ENCODE assay signal across 23 cellular contexts in genomic region chr16:82404586-82405315, GRCh38.
DNase-seq lines count a peak whose midpoint lies in the region; ATAC-seq, FAIRE-seq and TF ChIP-seq lines count a peak whose summit lies in the region.
"Had no signal": no experiment of that assay in that cellular context is flagged by ENCODE, and none has a peak within 500 bp of the region (broad histone marks: within the 10 kb centered on the region; RNA-seq: fewer than 3 reads in every experiment).

No MANE protein-coding gene starts in this region.

- no peak for TF ChIP-seq CTCF in HepG2 (CRISPR knock-in tag; IDR thresholded peaks at IDR 0.05)
- no peak for TF ChIP-seq CTCF in right lobe of liver (IDR thresholded peaks at IDR 0.05)
- no peak for TF ChIP-seq CTCF in lung (IDR thresholded peaks at IDR 0.05; ENCODE audit: control extremely low read depth, extremely low read depth)

- H3K27ac Mint-ChIP-seq in central memory CD8-positive, alpha-beta T cell (ENCODE audit: low read depth), result peak overlapping the region; percentile 16
- H3K27ac Mint-ChIP-seq: B cell; CD4-positive, CD25-positive, alpha-beta regulatory T cell; CD8-positive, alpha-beta T cell had no signal

- peaks cover 0 to 4% of the 10 kb centered on the region in 2 experiments; a peak in 1 of 5 replicates for H3K27me3 ChIP-seq in HepG2 (ENCODE audit: control insufficient read depth in 1 of 2, insufficient read depth in 2 of 2, low read length in 2 of 2)
- no peaks in the 10 kb centered on the region for H3K27me3 ChIP-seq in right lobe of liver
- no peaks in the 10 kb centered on the region for H3K27me3 ChIP-seq in lung (ENCODE audit: control insufficient read depth, insufficient read depth)
- H3K27me3 ChIP-seq: BLaER1 had no signal

- H2AFZ ChIP-seq in HepG2 (ENCODE audit: low read length), result no peak overlapping the region
- H2AFZ ChIP-seq: GM23248 had no signal

- H3K4me3 Mint-ChIP-seq in central memory CD8-positive, alpha-beta T cell, result peak overlapping the region; percentile 25
- H3K4me3 Mint-ChIP-seq: B cell; CD8-positive, alpha-beta T cell had no signal

- H3K9ac ChIP-seq in HepG2 (ENCODE audit: insufficient read depth, low read depth, low read length), result no peak overlapping the region
- H3K9ac ChIP-seq: BLaER1, GM23248 had no signal

- H3K9me3 ChIP-seq in HepG2 (ENCODE audit: low read length) (no peaks in the 10 kb centered on the region), right lobe of liver (no peaks in the 10 kb centered on the region), lung (ENCODE audit: control insufficient read depth in 2 of 2, insufficient read depth in 1 of 2, low read length in 1 of 2) (peaks cover 0 to 2% of the 10 kb centered on the region in 2 donors)
- H3K9me3 ChIP-seq: BLaER1, Caco-2 had no signal

- POLR2A ChIA-PET in HepG2 (lab: Yijun Ruan, JAX), result no interaction called here

- H3K4me3 ChIP-seq in HepG2 (replicated peaks in 1 of 3; ENCODE audit: insufficient read depth in 1 of 3, low read depth in 2 of 3, low read length in 3 of 3) (no peak overlapping the region), right lobe of liver (no peak overlapping the region), lung (no peak overlapping the region)
- H3K4me3 ChIP-seq: BLaER1, GM23248 had no signal

- no peak for TF ChIP-seq RAD21 in HepG2 (CRISPR knock-in tag; IDR thresholded peaks at IDR 0.05)

- ATAC-seq in HepG2 (no peak), right lobe of liver (no peak), lung (ENCODE audit: insufficient read depth, low FRiP score) (no peak), HG02840 (IDR thresholded peaks at IDR 0.05; ENCODE audit: low FRiP score, unreplicated experiment) (no peak)
- no peak for ATAC-seq in central memory CD8-positive, alpha-beta T cell (replicated peaks; ENCODE audit: extremely low read depth, poor library complexity, severe bottlenecking)
- ATAC-seq: CD8-positive, alpha-beta T cell had no signal

- H3K36me3 ChIP-seq in HepG2 (replicated peaks in 1 of 2; ENCODE audit: control insufficient read depth in 1 of 2, insufficient read depth in 2 of 2, low read length in 2 of 2), result no peaks in the 10 kb centered on the region
- H3K36me3 ChIP-seq in right lobe of liver, result no peaks in the 10 kb centered on the region
- no peaks in the 10 kb centered on the region for H3K36me3 ChIP-seq in lung (ENCODE audit: control insufficient read depth in 2 of 2, insufficient read depth in 2 of 2, low read length in 2 of 2)
- H3K36me3 ChIP-seq: BLaER1 had no signal

- TF ChIP-seq EP300 in HepG2 (IDR thresholded peaks at IDR 0.05; ENCODE audit: low read depth in 2 of 2, low read length in 2 of 2) (no peak), HepG2 (CRISPR knock-in tag; IDR thresholded peaks at IDR 0.05; ENCODE audit: borderline replicate concordance) (no peak)

- no peaks in the 10 kb centered on the region for H3K79me2 ChIP-seq in HepG2 (ENCODE audit: insufficient read depth, low read length)

- peaks cover 34% of the 10 kb centered on the region for H3K4me1 Mint-ChIP-seq in central memory CD8-positive, alpha-beta T cell
- H3K4me1 Mint-ChIP-seq: B cell; CD4-positive, CD25-positive, alpha-beta regulatory T cell had no signal

- H3K4me2 ChIP-seq in HepG2 (ENCODE audit: low read depth, low read length), result no peak overlapping the region
- H3K4me2 ChIP-seq: BLaER1 had no signal

- DNase-seq in HepG2 (ENCODE audit: low spot score) (no peak), right lobe of liver (no peak), lung (ENCODE audit: low spot score) (peak; percentile 3), NCI-H2227 (lab: John Stamatoyannopoulos, UW; ENCODE audit: unreplicated experiment) (no peak)
- DNase-seq in central memory CD8-positive, alpha-beta T cell (ENCODE audit: low spot score in 2 of 2), result no peak
- DNase-seq: Caco-2; CD4-positive, CD25-positive, alpha-beta regulatory T cell; CD8-positive, alpha-beta T cell; DMS153; DND-41; GM23248; H7; HCEC 1CT had no signal

- no peaks in the 10 kb centered on the region for H3K9me3 Mint-ChIP-seq in central memory CD8-positive, alpha-beta T cell
- H3K9me3 Mint-ChIP-seq: CD8-positive, alpha-beta T cell had no signal

- 2% methylated on average over 3 of the region's 3 CpGs for WGBS in HepG2 (ENCODE audit: low lambda C conversion rate)
- WGBS in right lobe of liver (ENCODE audit: insufficient coverage, low coverage, low lambda C conversion rate, missing lambda C conversion rate), result 55% methylated on average over 3 of the region's 3 CpGs
- 84 to 85% methylated on average over 3 of the region's 3 CpGs for WGBS in lung, 2 donors

- CTCF ChIA-PET in HepG2 (lab: Yijun Ruan, JAX; ENCODE audit: low intra/inter-chr PET ratio, low total read pairs), result no interaction called here

- peaks cover 17% of the 10 kb centered on the region for H3K27me3 Mint-ChIP-seq in central memory CD8-positive, alpha-beta T cell
- H3K27me3 Mint-ChIP-seq: CD4-positive, CD25-positive, alpha-beta regulatory T cell had no signal

- FAIRE-seq in HepG2 (lab: Jason Lieb, UNC), result no peak
- FAIRE-seq: A204.1, G401.6, GM12892, GM19239, H1 had no signal

- H3K27ac ChIP-seq in HepG2 (ENCODE audit: extremely low read length, insufficient read depth, low read length) (no peak overlapping the region), right lobe of liver (no peak overlapping the region), lung (ENCODE audit: low read depth in 1 of 2, low read length in 1 of 2) (no peak overlapping the region)
- H3K27ac ChIP-seq: 22Rv1, BLaER1, C4-2B, GM23248 had no signal

- in situ Hi-C loops in HepG2 (cut with HindIII; ENCODE audit: extremely low pct_ligation_motif_present, low pct_unique_long_range_greater_than_20kb), result no loop called here

- peaks cover 2% of the 10 kb centered on the region for H3K36me3 Mint-ChIP-seq in central memory CD8-positive, alpha-beta T cell (ENCODE audit: insufficient read depth)
- H3K36me3 Mint-ChIP-seq: CD4-positive, CD25-positive, alpha-beta regulatory T cell; CD8-positive, alpha-beta T cell had no signal

- TF ChIP-seq POLR2A in HepG2 (IDR thresholded peaks at IDR 0.05; ENCODE audit: insufficient read depth in 1 of 2, low read depth in 2 of 2, low read length in 2 of 2), result no peak
- TF ChIP-seq POLR2A in right lobe of liver (IDR thresholded peaks at IDR 0.05), result no peak

- intact Hi-C loops in HepG2 (cut with micrococcal nuclease; ENCODE audit: unreplicated experiment) (no loop called here), right lobe of liver (cut with DNase I) (no loop called here)

- no peaks in the 10 kb centered on the region for H4K20me1 ChIP-seq in HepG2 (ENCODE audit: insufficient read depth, low read length)
- H4K20me1 ChIP-seq: BLaER1 had no signal

- no peaks in the 10 kb centered on the region for H3K4me1 ChIP-seq in HepG2 (ENCODE audit: insufficient read depth, low read length)
- no peaks in the 10 kb centered on the region for H3K4me1 ChIP-seq in right lobe of liver
- no peaks in the 10 kb centered on the region for H3K4me1 ChIP-seq in lung (ENCODE audit: control insufficient read depth in 2 of 2, insufficient read depth in 2 of 2, low read length in 2 of 2)
- H3K4me1 ChIP-seq: BLaER1, Caco-2 had no signal

- no TSS peak for BruUV-seq in HepG2 (replicated peaks; lab: Mats Ljungman, UMichigan)

TF ChIP-seq in HepG2, 621 proteins besides CTCF, POLR2A, EP300 and RAD21:
- TF ChIP-seq CEBPB (IDR thresholded peaks at IDR 0.05; ENCODE audit: borderline replicate concordance, low read depth, low read length), result peak; percentile 59; the same call in 1 of the 2 replicates
- TF ChIP-seq ATF7 (IDR thresholded peaks at IDR 0.05), result peak; percentile 64
- TF ChIP-seq ATF7 (CRISPR knock-in tag; IDR thresholded peaks at IDR 0.05), result no peak
- TF ChIP-seq ELF4 (CRISPR knock-in tag; IDR thresholded peaks at IDR 0.05; ENCODE audit: borderline replicate concordance), result no peak
- no peak for TF ChIP-seq TBX2 (CRISPR knock-in tag; IDR thresholded peaks at IDR 0.05; ENCODE audit: borderline replicate concordance)
- no peak for TF ChIP-seq LRRFIP1 (CRISPR knock-in tag; conservative IDR thresholded peaks at IDR 0.05)
- no peak for TF ChIP-seq ARID2 (CRISPR knock-in tag; IDR thresholded peaks at IDR 0.05; ENCODE audit: borderline replicate concordance)
- TF ChIP-seq ZSCAN29 (CRISPR knock-in tag; conservative IDR thresholded peaks at IDR 0.05), result no peak
- TF ChIP-seq TEF (CRISPR knock-in tag; IDR thresholded peaks at IDR 0.05), result no peak
- no peak for TF ChIP-seq ZNF230 (CRISPR knock-in tag; IDR thresholded peaks at IDR 0.05)
